Comparison of ENCODE assay signal across 10 cellular contexts in the genomic region with DNA sequence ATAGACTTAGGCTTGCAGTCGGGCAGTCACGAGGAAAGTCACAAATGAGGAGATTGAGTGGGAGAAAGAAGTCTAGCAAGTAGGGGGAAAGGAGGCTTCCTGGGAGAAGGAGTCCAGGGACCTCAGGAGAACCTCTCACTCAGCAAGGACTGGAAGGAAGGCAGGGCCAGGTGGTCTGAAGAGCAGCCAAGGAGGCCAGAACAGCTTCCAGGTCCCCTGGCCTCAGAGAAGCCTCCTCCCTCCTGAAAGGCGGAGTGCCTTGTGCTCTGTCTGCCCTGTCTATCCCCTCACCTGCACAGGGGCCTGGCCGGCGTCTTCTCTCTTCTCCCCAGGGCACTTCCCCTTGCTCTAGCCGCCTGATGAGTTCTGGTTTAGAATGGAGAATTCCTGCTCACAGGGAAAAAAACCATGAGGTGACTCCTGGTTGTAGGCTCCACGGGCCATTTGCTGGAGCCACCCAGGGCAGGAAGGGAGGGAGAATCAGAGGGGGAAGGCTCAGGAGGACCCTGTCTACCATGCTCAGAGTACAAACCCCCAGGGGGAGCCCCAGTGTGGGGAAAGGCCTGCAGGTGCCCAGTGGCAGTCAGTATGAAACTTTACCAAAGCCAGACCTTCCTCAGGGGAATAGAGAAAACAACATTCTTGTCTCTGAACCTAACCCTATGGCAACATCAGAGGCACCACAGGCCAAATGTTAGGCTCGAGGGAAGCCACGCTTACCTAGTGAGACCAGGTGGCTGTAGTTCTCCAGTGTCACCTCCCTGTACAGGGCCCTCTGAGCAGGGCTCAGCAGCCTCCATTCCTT.
DNase-seq lines count a peak whose midpoint lies in the region; ATAC-seq and FAIRE-seq lines count a peak whose summit lies in the region.
"Had no signal": no experiment of that assay in that cellular context is flagged by ENCODE, and none has a peak within 500 bp of the region (broad histone marks: within the 10 kb centered on the region; RNA-seq: fewer than 3 reads in every experiment).

No MANE protein-coding gene starts in this region.

- peak; percentile 75 for ATAC-seq in GM18519 (IDR thresholded peaks at IDR 0.05; ENCODE audit: low FRiP score, unreplicated experiment)
- ATAC-seq in GM21723 (IDR thresholded peaks at IDR 0.05; ENCODE audit: unreplicated experiment) = peak; percentile 78
- ATAC-seq in HG03460 (IDR thresholded peaks at IDR 0.05; ENCODE audit: unreplicated experiment) = peak; percentile 87

- DNase-seq in germinal center (ENCODE audit: low spot score) (peak; percentile 39), MV-4-11 (lab: John Stamatoyannopoulos, UW) (no peak), HTR-8/SVneo (ENCODE audit: insufficient read length, low spot score) (no peak), globus pallidus (ENCODE audit: low spot score) (no peak)
- no peak for DNase-seq in activated CD8-positive, alpha-beta memory T cell treated with anti-CD3 and anti-CD28 coated beads, Interleukin-2, amount 50 U/mL, for 48 hours
- DNase-seq: activated CD4-positive, alpha-beta T cell treated with anti-CD3 and anti-CD28 coated beads, Interleukin-2, amount 10 ng/mL, durations not matched to agents 7 days and 5 days; sigmoid colon had no signal

- no peak for FAIRE-seq in HTR-8/SVneo (lab: Jason Lieb, UNC)
